9 cellular contexts compared by ENCODE assay signal in the genomic region with DNA sequence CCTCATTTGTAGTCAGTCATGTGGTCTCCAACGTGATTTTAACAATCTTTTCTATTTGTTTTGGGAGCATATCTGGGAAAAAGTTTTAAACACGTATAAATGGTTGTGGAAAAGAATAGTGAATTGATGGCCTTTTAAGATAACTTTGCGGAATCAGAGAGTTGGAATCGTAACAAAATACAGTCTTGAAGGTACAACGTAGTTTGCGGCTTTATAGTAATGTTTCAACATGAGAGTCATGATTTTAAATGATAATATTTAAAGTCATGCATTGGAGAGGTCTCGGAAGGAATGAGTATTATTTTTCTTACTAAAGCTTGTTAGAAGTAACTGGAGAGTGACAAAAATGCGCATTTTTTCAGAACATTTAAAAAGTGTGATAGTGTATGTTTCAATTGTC. TPM values are rescaled to one million over a fixed set of nuclear protein-coding genes. Genes with fewer than 3 reads are reported as not detected.
DNase-seq lines count a peak whose midpoint lies in the region; ATAC-seq and TF ChIP-seq lines count a peak whose summit lies in the region.
"Had no signal": no experiment of that assay in that cellular context is flagged by ENCODE, and none has a peak within 500 bp of the region (broad histone marks: within the 10 kb centered on the region; RNA-seq: fewer than 3 reads in every experiment).

No MANE protein-coding gene starts in this region.

- H4K5ac ChIP-seq in H9 (ENCODE audit: insufficient read length, low read depth, low read length), result no peak overlapping the region

- H3K27me3 ChIP-seq in H9 (ENCODE audit: insufficient read depth, low read length) (no peaks in the 10 kb centered on the region), WERI-Rb-1 (ENCODE audit: insufficient read depth, low read depth, severe bottlenecking) (no peaks in the 10 kb centered on the region), skeletal muscle satellite cell (ENCODE audit: control insufficient read depth, insufficient read depth, low read length) (no peaks in the 10 kb centered on the region)

- H3K23ac ChIP-seq in H9 (ENCODE audit: insufficient read length, low read depth, low read length), result no peak overlapping the region

- H3T11ph ChIP-seq in H9 (ENCODE audit: low read length), result no peak overlapping the region

- no peak for DNase-seq in H9
- no peak for DNase-seq in WERI-Rb-1
- DNase-seq in foreskin fibroblast, result no peak
- no peak for DNase-seq in GM03348 (ENCODE audit: low spot score)
- DNase-seq in dermis blood vessel endothelial cell, result no peak
- no peak for DNase-seq in G401 (ENCODE audit: low spot score)
- DNase-seq: GOT3 had no signal

- no peak for ATAC-seq in HG03108 (IDR thresholded peaks at IDR 0.05; ENCODE audit: unreplicated experiment)

- H4K8ac ChIP-seq in H9 (replicated peaks; ENCODE audit: insufficient read length, low read depth, low read length), result no peak overlapping the region

- H3K9ac ChIP-seq in H9 (ENCODE audit: extremely low read depth, insufficient read length, low read length), result peak overlapping the region; percentile 95
- H3K9ac ChIP-seq in skeletal muscle satellite cell (ENCODE audit: low read depth, low read length), result peak overlapping the region; percentile 88

- in situ Hi-C loops in G401 (cut with HindIII; ENCODE audit: low sequenced_read_pairs), result no loop called here

- H3K4ac ChIP-seq in H9 (ENCODE audit: low read depth, low read length), result no peak overlapping the region

- no peak overlapping the region for H2BK120ac ChIP-seq in H9 (ENCODE audit: low read depth, low read length, poor library complexity, severe bottlenecking)

- H3K36me3 Mint-ChIP-seq in H9 (ENCODE audit: insufficient read depth in 1 of 3, low read depth in 3 of 3), result peaks cover 24 to 51% (median 42%) of the 10 kb centered on the region in 3 experiments

- H3K9me3 Mint-ChIP-seq in H9, result peaks cover 6% of the 10 kb centered on the region in 2 experiments; a peak in 4 of 5 replicates

- TF ChIP-seq CTCF in H9 (conservative IDR thresholded peaks at IDR 0.05), result no peak
- TF ChIP-seq CTCF in WERI-Rb-1 (IDR thresholded peaks at IDR 0.05; ENCODE audit: low read depth, low read length), result no peak
- no peak for TF ChIP-seq CTCF in foreskin fibroblast (IDR thresholded peaks at IDR 0.05; ENCODE audit: low read depth, low read length)

- WGBS in H9 (ENCODE audit: extremely low coverage, insufficient read length, low lambda C conversion rate), result no CpG with 5 or more reads among the region's 8 CpGs

- no peak overlapping the region for H2AFZ ChIP-seq in H9 (ENCODE audit: low read length)

- peak overlapping the region; percentile 71 to 97 (median 93); a peak in 5 of 7 replicates for H3K27ac Mint-ChIP-seq in H9

- H3K18ac ChIP-seq in H9 (ENCODE audit: insufficient read length, low read depth, low read length), result no peak overlapping the region

- H2BK15ac ChIP-seq in H9 (ENCODE audit: low read depth, low read length), result no peak overlapping the region

- H3K4me1 Mint-ChIP-seq in H9, result peaks cover 49 to 64% of the 10 kb centered on the region in 2 experiments

- H3K36me3 ChIP-seq in WERI-Rb-1 (peaks cover 29% of the 10 kb centered on the region), skeletal muscle satellite cell (ENCODE audit: insufficient read depth, low read length) (no peaks in the 10 kb centered on the region)

- H4K20me1 ChIP-seq in H9 (ENCODE audit: control insufficient read depth, insufficient read depth, insufficient read length), result no peaks in the 10 kb centered on the region

- H2AK5ac ChIP-seq in H9 (ENCODE audit: insufficient read length, low read length), result no peak overlapping the region

- H3K27me3 Mint-ChIP-seq in H9 (ENCODE audit: low read depth), result no peaks in the 10 kb centered on the region; the same call in 1 of the 2 replicates

- H3K27ac ChIP-seq in H9 (ENCODE audit: insufficient read length, low read depth, low read length), result no peak overlapping the region
- peak overlapping the region; percentile 84 for H3K27ac ChIP-seq in WERI-Rb-1

- no peaks in the 10 kb centered on the region for H3K79me1 ChIP-seq in H9 (ENCODE audit: insufficient read depth, low read depth, low read length, poor library complexity, severe bottlenecking)

- H3K4me1 ChIP-seq in H9 (ENCODE audit: insufficient read depth, low read length) (peaks cover 2% of the 10 kb centered on the region; the same call in 1 of the 2 replicates), skeletal muscle satellite cell (ENCODE audit: control insufficient read depth, insufficient read depth, low read length) (peaks cover 16% of the 10 kb centered on the region)

- no peaks in the 10 kb centered on the region for H3K9me3 ChIP-seq in H9 (ENCODE audit: control insufficient read depth, low read depth, low read length)
- H3K9me3 ChIP-seq in WERI-Rb-1 (ENCODE audit: severe bottlenecking), result no peaks in the 10 kb centered on the region
- no peaks in the 10 kb centered on the region for H3K9me3 ChIP-seq in skeletal muscle satellite cell (replicated peaks; ENCODE audit: low read length)

- H3K23me2 ChIP-seq in H9 (ENCODE audit: insufficient read length, low read depth, low read length, poor library complexity, severe bottlenecking), result no peaks in the 10 kb centered on the region

- no peak overlapping the region for H3K56ac ChIP-seq in H9 (ENCODE audit: insufficient read length, low read depth, low read length)

- no peak overlapping the region for H3K14ac ChIP-seq in H9 (ENCODE audit: insufficient read depth, low read length)

- H2BK12ac ChIP-seq in H9 (ENCODE audit: insufficient read length, low read depth, low read length), result no peak overlapping the region

- H4K91ac ChIP-seq in H9 (ENCODE audit: insufficient read length, low read depth, low read length), result no peak overlapping the region

- H2BK20ac ChIP-seq in H9 (ENCODE audit: low read depth, low read length, poor library complexity, severe bottlenecking), result no peak overlapping the region

- no peak overlapping the region for H2BK5ac ChIP-seq in H9 (ENCODE audit: insufficient read length, low read length)

- H3K4me3 Mint-ChIP-seq in H9, result peak overlapping the region; percentile 99 to 100

- H3K79me2 ChIP-seq in H9 (ENCODE audit: insufficient read depth, low read length), result peaks cover 48% of the 10 kb centered on the region; the same call in 1 of the 2 replicates

- H3K4me3 ChIP-seq in WERI-Rb-1 (ENCODE audit: low read depth, low read length), result peak overlapping the region; percentile 90
- peak overlapping the region; percentile 66 to 82 for H3K4me3 ChIP-seq in foreskin fibroblast (ENCODE audit: low read depth in 1 of 2, low read length in 2 of 2)
- H3K4me3 ChIP-seq in skeletal muscle satellite cell (ENCODE audit: low read length), result peak overlapping the region; percentile 84

- peak overlapping the region; percentile 60 for H3K4me2 ChIP-seq in H9 (ENCODE audit: insufficient read depth, insufficient read length, low read length)
- peak overlapping the region; percentile 75 for H3K4me2 ChIP-seq in skeletal muscle satellite cell (ENCODE audit: low read length)

RNA-seq across cellular contexts. Expression of a gene that starts 1.6 kb away (rescaled TPM):
- total RNA-seq in H9 (2021) (82.6 and 82.8 TPM in 2 replicates), dermis blood vessel endothelial cell (38.5 and 51.2 TPM in 2 replicates)
- total RNA-seq in skeletal muscle satellite cell (2012; rRNA removed), result 9.9 and 13.3 TPM in 2 replicates
- total RNA-seq in G401 (2014; rRNA removed; shearing (Covaris generic)), result 13.4 and 18.7 TPM in 2 replicates
